Comparison of ENCODE assay signal across 19 cellular contexts in genomic region chr2:237927135-237927534, GRCh38. TPM values are rescaled to one million over a fixed set of nuclear protein-coding genes. Genes with fewer than 3 reads are reported as not detected.
DNase-seq lines count a peak whose midpoint lies in the region; ATAC-seq and TF ChIP-seq lines count a peak whose summit lies in the region.
"Had no signal": no experiment of that assay in that cellular context is flagged by ENCODE, and none has a peak within 500 bp of the region (broad histone marks: within the 10 kb centered on the region; RNA-seq: fewer than 3 reads in every experiment).

No MANE protein-coding gene starts in this region.

- no peak for TF ChIP-seq CTCF in WTC11 (IDR thresholded peaks at IDR 0.05)

- H3K4me1 Mint-ChIP-seq in activated naive CD4-positive, alpha-beta T cell treated with anti-CD3 and anti-CD28 coated beads, Interleukin-2, amount 50 U/mL, for 24 hours = peaks cover 22% of the 10 kb centered on the region
- H3K4me1 Mint-ChIP-seq in WTC11 (0 out of 2 replicates have a peak, but pooled peaks cover 4% of the 10 kb centered on the region), immature natural killer cell (peaks cover 43 to 54% of the 10 kb centered on the region in 2 donors)

- no peaks in the 10 kb centered on the region for H3K27me3 Mint-ChIP-seq in activated naive CD4-positive, alpha-beta T cell treated with anti-CD3 and anti-CD28 coated beads, Interleukin-2, amount 50 U/mL, for 24 hours
- no peaks in the 10 kb centered on the region; the same call in none of the 2 replicates for H3K27me3 Mint-ChIP-seq in WTC11 (ENCODE audit: low read depth)
- H3K27me3 Mint-ChIP-seq in immature natural killer cell (ENCODE audit: low read depth in 3 of 3) = no peaks in the 10 kb centered on the region
- H3K27me3 Mint-ChIP-seq: CD4-positive, alpha-beta memory T cell had no signal

- POLR2A ChIA-PET in WTC11 (lab: Charles Lee) = no interaction called here

- H3K36me3 Mint-ChIP-seq in activated naive CD4-positive, alpha-beta T cell treated with anti-CD3 and anti-CD28 coated beads, Interleukin-2, amount 50 U/mL, for 24 hours = no peaks in the 10 kb centered on the region
- H3K36me3 Mint-ChIP-seq in WTC11 = peaks cover 12% of the 10 kb centered on the region
- H3K36me3 Mint-ChIP-seq in immature natural killer cell = no peaks in the 10 kb centered on the region
- H3K36me3 Mint-ChIP-seq: CD4-positive, alpha-beta memory T cell had no signal

- DNase-seq in activated naive CD4-positive, alpha-beta T cell treated with anti-CD3 and anti-CD28 coated beads, Interleukin-2, amount 50 U/mL, for 16 hours = no peak
- DNase-seq in WTC11 (ENCODE audit: low spot score) = peak; percentile 36
- DNase-seq in immature natural killer cell = no peak
- DNase-seq in superior temporal gyrus (ENCODE audit: extremely low spot score) = peak; percentile 37
- no peak for DNase-seq in NOMO-1 (lab: John Stamatoyannopoulos, UW; ENCODE audit: unreplicated experiment in 2 of 2)
- no peak for DNase-seq in nucleus accumbens (lab: John Stamatoyannopoulos, UW)
- DNase-seq: activated T-cell treated with anti-CD3 and anti-CD28 coated beads for 4 hours; CD4-positive, alpha-beta memory T cell; effector CD8-positive, alpha-beta T cell; hypothalamus; left lung; mesendoderm; NCI-H446 treated with DMSO at 0.1 percent for 48 hours; psoas muscle; stimulated activated CD4-positive, alpha-beta T cell treated with anti-CD3 and anti-CD28 coated beads, Interleukin-4, amount 100 ng/mL, for 24 hours had no signal

- CTCF ChIA-PET in WTC11 (lab: Charles Lee) = interaction anchor here (1.3 to 2.1 kb wide), 2 partner anchors 30 to 60 kb away, joined by 3 to 4 read pairs; no protein-coding TSS in a partner anchor

- peak overlapping the region; percentile 12 for H3K27ac Mint-ChIP-seq in activated naive CD4-positive, alpha-beta T cell treated with anti-CD3 and anti-CD28 coated beads, Interleukin-2, amount 50 U/mL, for 24 hours
- H3K27ac Mint-ChIP-seq in WTC11 (no peak overlapping the region), immature natural killer cell (peak overlapping the region in 4 of 6 donors; percentile 32 to 48 (median 46))
- H3K27ac Mint-ChIP-seq: activated T-helper 2 cell treated with anti-CD3 and anti-CD28 coated beads, Interferon-gamma antibody, Interleukin-2, Interleukin-4, amounts not matched to agents 10 μg/mL and 5 μg/mL and 100 μg/mL, durations not matched to agents 14 hours and 24 hours and 36 hours; B cell had no signal

- ATAC-seq in WTC11 (no peak), HG03139 (IDR thresholded peaks at IDR 0.05; ENCODE audit: unreplicated experiment) (no peak)
- ATAC-seq: left lung, psoas muscle had no signal

- no peak overlapping the region for H3K4me3 Mint-ChIP-seq in activated naive CD4-positive, alpha-beta T cell treated with anti-CD3 and anti-CD28 coated beads, Interleukin-2, amount 50 U/mL, for 24 hours
- H3K4me3 Mint-ChIP-seq in WTC11 = no peak overlapping the region
- peak overlapping the region in 1 of 5 donors; percentile 13 for H3K4me3 Mint-ChIP-seq in immature natural killer cell
- H3K4me3 Mint-ChIP-seq: B cell had no signal

- no peaks in the 10 kb centered on the region for H3K9me3 Mint-ChIP-seq in activated naive CD4-positive, alpha-beta T cell treated with anti-CD3 and anti-CD28 coated beads, Interleukin-2, amount 50 U/mL, for 24 hours
- peaks cover 22% of the 10 kb centered on the region for H3K9me3 Mint-ChIP-seq in WTC11
- no peaks in the 10 kb centered on the region for H3K9me3 Mint-ChIP-seq in immature natural killer cell

TF ChIP-seq in WTC11, 78 proteins besides CTCF, POLR2A, EP300 and RAD21 (continues in another document):
- TF ChIP-seq NR2C2 (CRISPR knock-in tag; IDR thresholded peaks at IDR 0.05) (no peak), SMAD3 (CRISPR knock-in tag; IDR thresholded peaks at IDR 0.05; ENCODE audit: borderline replicate concordance) (no peak), JAZF1 (CRISPR knock-in tag; IDR thresholded peaks at IDR 0.05) (no peak), NFE2L1 (CRISPR knock-in tag; IDR thresholded peaks at IDR 0.05) (no peak), ZNF512 (CRISPR knock-in tag; IDR thresholded peaks at IDR 0.05; ENCODE audit: borderline replicate concordance) (no peak), ZNF425 (CRISPR knock-in tag; conservative IDR thresholded peaks at IDR 0.05) (no peak), E2F5 (CRISPR knock-in tag; IDR thresholded peaks at IDR 0.05) (no peak), ZNF263 (CRISPR knock-in tag; IDR thresholded peaks at IDR 0.05; ENCODE audit: low read depth) (no peak), AR (CRISPR knock-in tag; IDR thresholded peaks at IDR 0.05) (no peak)

RNA-seq across cellular contexts. Expression of gene UBE2F, which starts 39.7 kb away (rescaled TPM):
- total RNA-seq in WTC11 (2021) = 48.8 to 50.6 TPM (median 49.5 TPM) in 3 replicates
- 100 to 1,000 TPM; 274 to 339 (median 323) TPM for polyA plus RNA-seq in immature natural killer cell

Comparison
In these comparisons a context has a peak if more than half of its experiments do, and no peak if none do; other contexts are left out.
1. DNase-seq: peak in WTC11 (single experiment) and superior temporal gyrus (single experiment); none in activated naive CD4-positive, alpha-beta T cell treated with anti-CD3 and anti-CD28 coated beads, Interleukin-2, amount 50 U/mL, for 16 hours (single experiment), immature natural killer cell (0 of 3), NOMO-1 (0 of 2) and nucleus accumbens (0 of 56).